29 cellular contexts compared by ENCODE assay signal in genomic region chrX:125151146-125151545, GRCh38.
"Had no signal": no experiment of that assay in that cellular context is flagged by ENCODE, and none has a peak within 500 bp of the region (broad histone marks: within the 10 kb centered on the region; RNA-seq: fewer than 3 reads in every experiment).

No MANE protein-coding gene starts in this region.

- H3K27ac Mint-ChIP-seq: dendritic cell treated with granulocyte-macrophage colony-stimulating factor and Interleukin-4, amounts not matched to agents 40 ng/mL and 50 ng/mL, for 4 days; effector memory CD8-positive, alpha-beta T cell; endodermal cell had no signal

- H3K27ac ChIP-seq: colonic mucosa, coronary artery, dorsolateral prefrontal cortex, epithelial cell of prostate, esophagus squamous epithelium, foreskin keratinocyte, gastrocnemius medialis, gastroesophageal sphincter, heart left ventricle, heart right ventricle, hepatocyte had no signal

- ATAC-seq: effector memory CD8-positive, alpha-beta T cell; esophagus mucosa; foreskin keratinocyte; gastrocnemius medialis; gastroesophageal sphincter; heart left ventricle; heart right ventricle had no signal

- H3K27me3 Mint-ChIP-seq: dendritic cell treated with granulocyte-macrophage colony-stimulating factor and Interleukin-4, amounts not matched to agents 40 ng/mL and 50 ng/mL, for 4 days; effector memory CD8-positive, alpha-beta T cell had no signal

- H3K4me1 Mint-ChIP-seq: endodermal cell had no signal

- FAIRE-seq: endometrium, endothelial cell of umbilical vein, frontal cortex had no signal

- H3K27me3 ChIP-seq: colonic mucosa, esophagus muscularis mucosa, esophagus squamous epithelium, foreskin keratinocyte, gastrocnemius medialis, gastroesophageal sphincter, heart left ventricle, heart right ventricle, hepatocyte had no signal

- H3K79me2 ChIP-seq: hepatocyte had no signal

- DNase-seq: colonic mucosa; cortex of kidney; dermis blood vessel endothelial cell; dorsolateral prefrontal cortex; effector CD4-positive, alpha-beta T cell; effector CD8-positive, alpha-beta T cell; effector memory CD4-positive, alpha-beta T cell; effector memory CD8-positive, alpha-beta T cell; endodermal cell; erythroblast; esophagus squamous epithelium; foreskin fibroblast; foreskin keratinocyte; foreskin melanocyte; gastrocnemius medialis; glutamatergic neuron; head of caudate nucleus; heart left ventricle; heart right ventricle had no signal

- H3K4me1 ChIP-seq: colonic mucosa, esophagus squamous epithelium, foreskin keratinocyte, gastrocnemius medialis, gastroesophageal sphincter, heart left ventricle, heart right ventricle had no signal

- H3K9me3 ChIP-seq: colonic mucosa, esophagus muscularis mucosa, esophagus squamous epithelium, gastrocnemius medialis, gastroesophageal sphincter, heart left ventricle, heart right ventricle had no signal

- H3K4me3 ChIP-seq: colonic mucosa, coronary artery, dorsolateral prefrontal cortex, esophagus muscularis mucosa, esophagus squamous epithelium, gastrocnemius medialis, gastroesophageal sphincter, heart left ventricle, heart right ventricle, hepatocyte had no signal

- H3K36me3 ChIP-seq: colonic mucosa, esophagus muscularis mucosa, esophagus squamous epithelium, gastrocnemius medialis, gastroesophageal sphincter, heart left ventricle, heart right ventricle had no signal

- H3K4me3 Mint-ChIP-seq: dendritic cell treated with granulocyte-macrophage colony-stimulating factor and Interleukin-4, amounts not matched to agents 40 ng/mL and 50 ng/mL, for 4 days; effector memory CD8-positive, alpha-beta T cell; endodermal cell had no signal

- H3K4me2 ChIP-seq: hepatocyte had no signal

- H2AFZ ChIP-seq: hepatocyte had no signal

- H3K9me3 Mint-ChIP-seq: dendritic cell treated with granulocyte-macrophage colony-stimulating factor and Interleukin-4, amounts not matched to agents 40 ng/mL and 50 ng/mL, for 4 days; effector memory CD8-positive, alpha-beta T cell had no signal
